ENCODE assay signal across 1 cellular context in the genomic region with DNA sequence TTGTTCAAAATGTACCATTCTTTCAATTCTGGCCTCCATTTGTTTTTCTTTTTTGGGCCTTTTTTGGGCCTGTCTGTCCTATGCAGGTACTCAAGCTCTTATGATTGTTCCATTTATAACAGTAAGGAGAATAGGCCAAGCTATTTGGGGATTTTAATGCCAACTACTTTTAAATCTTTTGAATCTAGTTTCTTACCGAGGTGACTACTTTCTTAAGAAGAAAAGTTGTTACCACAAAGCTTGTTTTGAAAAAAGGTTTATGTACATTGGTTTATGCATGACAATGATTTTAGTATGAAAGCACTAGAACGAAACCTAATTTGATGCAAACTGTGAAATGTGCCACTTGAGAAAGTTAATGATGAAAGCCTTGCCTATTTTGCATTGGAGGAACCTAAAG.
TF ChIP-seq lines count a peak whose summit lies in the region.

No MANE protein-coding gene starts in this region.

TF ChIP-seq in H1, 55 proteins besides CTCF, POLR2A, EP300 and RAD21:
- TF ChIP-seq TBP (IDR thresholded peaks at IDR 0.05; ENCODE audit: low read depth, low read length), result no peak
- TF ChIP-seq, protein P1, sequence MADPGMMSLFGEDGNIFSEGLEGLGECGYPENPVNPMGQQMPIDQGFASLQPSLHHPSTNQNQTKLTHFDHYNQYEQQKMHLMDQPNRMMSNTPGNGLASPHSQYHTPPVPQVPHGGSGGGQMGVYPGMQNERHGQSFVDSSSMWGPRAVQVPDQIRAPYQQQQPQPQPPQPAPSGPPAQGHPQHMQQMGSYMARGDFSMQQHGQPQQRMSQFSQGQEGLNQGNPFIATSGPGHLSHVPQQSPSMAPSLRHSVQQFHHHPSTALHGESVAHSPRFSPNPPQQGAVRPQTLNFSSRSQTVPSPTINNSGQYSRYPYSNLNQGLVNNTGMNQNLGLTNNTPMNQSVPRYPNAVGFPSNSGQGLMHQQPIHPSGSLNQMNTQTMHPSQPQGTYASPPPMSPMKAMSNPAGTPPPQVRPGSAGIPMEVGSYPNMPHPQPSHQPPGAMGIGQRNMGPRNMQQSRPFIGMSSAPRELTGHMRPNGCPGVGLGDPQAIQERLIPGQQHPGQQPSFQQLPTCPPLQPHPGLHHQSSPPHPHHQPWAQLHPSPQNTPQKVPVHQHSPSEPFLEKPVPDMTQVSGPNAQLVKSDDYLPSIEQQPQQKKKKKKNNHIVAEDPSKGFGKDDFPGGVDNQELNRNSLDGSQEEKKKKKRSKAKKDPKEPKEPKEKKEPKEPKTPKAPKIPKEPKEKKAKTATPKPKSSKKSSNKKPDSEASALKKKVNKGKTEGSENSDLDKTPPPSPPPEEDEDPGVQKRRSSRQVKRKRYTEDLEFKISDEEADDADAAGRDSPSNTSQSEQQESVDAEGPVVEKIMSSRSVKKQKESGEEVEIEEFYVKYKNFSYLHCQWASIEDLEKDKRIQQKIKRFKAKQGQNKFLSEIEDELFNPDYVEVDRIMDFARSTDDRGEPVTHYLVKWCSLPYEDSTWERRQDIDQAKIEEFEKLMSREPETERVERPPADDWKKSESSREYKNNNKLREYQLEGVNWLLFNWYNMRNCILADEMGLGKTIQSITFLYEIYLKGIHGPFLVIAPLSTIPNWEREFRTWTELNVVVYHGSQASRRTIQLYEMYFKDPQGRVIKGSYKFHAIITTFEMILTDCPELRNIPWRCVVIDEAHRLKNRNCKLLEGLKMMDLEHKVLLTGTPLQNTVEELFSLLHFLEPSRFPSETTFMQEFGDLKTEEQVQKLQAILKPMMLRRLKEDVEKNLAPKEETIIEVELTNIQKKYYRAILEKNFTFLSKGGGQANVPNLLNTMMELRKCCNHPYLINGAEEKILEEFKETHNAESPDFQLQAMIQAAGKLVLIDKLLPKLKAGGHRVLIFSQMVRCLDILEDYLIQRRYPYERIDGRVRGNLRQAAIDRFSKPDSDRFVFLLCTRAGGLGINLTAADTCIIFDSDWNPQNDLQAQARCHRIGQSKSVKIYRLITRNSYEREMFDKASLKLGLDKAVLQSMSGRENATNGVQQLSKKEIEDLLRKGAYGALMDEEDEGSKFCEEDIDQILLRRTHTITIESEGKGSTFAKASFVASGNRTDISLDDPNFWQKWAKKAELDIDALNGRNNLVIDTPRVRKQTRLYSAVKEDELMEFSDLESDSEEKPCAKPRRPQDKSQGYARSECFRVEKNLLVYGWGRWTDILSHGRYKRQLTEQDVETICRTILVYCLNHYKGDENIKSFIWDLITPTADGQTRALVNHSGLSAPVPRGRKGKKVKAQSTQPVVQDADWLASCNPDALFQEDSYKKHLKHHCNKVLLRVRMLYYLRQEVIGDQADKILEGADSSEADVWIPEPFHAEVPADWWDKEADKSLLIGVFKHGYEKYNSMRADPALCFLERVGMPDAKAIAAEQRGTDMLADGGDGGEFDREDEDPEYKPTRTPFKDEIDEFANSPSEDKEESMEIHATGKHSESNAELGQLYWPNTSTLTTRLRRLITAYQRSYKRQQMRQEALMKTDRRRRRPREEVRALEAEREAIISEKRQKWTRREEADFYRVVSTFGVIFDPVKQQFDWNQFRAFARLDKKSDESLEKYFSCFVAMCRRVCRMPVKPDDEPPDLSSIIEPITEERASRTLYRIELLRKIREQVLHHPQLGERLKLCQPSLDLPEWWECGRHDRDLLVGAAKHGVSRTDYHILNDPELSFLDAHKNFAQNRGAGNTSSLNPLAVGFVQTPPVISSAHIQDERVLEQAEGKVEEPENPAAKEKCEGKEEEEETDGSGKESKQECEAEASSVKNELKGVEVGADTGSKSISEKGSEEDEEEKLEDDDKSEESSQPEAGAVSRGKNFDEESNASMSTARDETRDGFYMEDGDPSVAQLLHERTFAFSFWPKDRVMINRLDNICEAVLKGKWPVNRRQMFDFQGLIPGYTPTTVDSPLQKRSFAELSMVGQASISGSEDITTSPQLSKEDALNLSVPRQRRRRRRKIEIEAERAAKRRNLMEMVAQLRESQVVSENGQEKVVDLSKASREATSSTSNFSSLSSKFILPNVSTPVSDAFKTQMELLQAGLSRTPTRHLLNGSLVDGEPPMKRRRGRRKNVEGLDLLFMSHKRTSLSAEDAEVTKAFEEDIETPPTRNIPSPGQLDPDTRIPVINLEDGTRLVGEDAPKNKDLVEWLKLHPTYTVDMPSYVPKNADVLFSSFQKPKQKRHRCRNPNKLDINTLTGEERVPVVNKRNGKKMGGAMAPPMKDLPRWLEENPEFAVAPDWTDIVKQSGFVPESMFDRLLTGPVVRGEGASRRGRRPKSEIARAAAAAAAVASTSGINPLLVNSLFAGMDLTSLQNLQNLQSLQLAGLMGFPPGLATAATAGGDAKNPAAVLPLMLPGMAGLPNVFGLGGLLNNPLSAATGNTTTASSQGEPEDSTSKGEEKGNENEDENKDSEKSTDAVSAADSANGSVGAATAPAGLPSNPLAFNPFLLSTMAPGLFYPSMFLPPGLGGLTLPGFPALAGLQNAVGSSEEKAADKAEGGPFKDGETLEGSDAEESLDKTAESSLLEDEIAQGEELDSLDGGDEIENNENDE (IDR thresholded peaks at IDR 0.05; ENCODE audit: insufficient replicate concordance, low read length), result no peak
- TF ChIP-seq, protein P2, sequence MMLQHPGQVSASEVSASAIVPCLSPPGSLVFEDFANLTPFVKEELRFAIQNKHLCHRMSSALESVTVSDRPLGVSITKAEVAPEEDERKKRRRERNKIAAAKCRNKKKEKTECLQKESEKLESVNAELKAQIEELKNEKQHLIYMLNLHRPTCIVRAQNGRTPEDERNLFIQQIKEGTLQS (IDR thresholded peaks at IDR 0.05; ENCODE audit: insufficient read depth, low read depth, low read length), result no peak
- TF ChIP-seq CBX5 (IDR thresholded peaks at IDR 0.05; ENCODE audit: low read depth, low read length), result no peak
- no peak for TF ChIP-seq YY1 (IDR thresholded peaks at IDR 0.05; ENCODE audit: low read depth, low read length)
- TF ChIP-seq HDAC2 (IDR thresholded peaks at IDR 0.05; ENCODE audit: borderline replicate concordance in 1 of 2, low read depth in 2 of 2, low read length in 2 of 2), result no peak
- TF ChIP-seq TCF12 (IDR thresholded peaks at IDR 0.05; ENCODE audit: low read depth, low read length), result no peak
- TF ChIP-seq POLR2AphosphoS5 (IDR thresholded peaks at IDR 0.05; ENCODE audit: low read depth, low read length), result no peak
- TF ChIP-seq TEAD4 (IDR thresholded peaks at IDR 0.05; ENCODE audit: low read depth, low read length), result no peak
- no peak for TF ChIP-seq RFX5 (IDR thresholded peaks at IDR 0.05; ENCODE audit: borderline replicate concordance, low read depth, low read length)
- TF ChIP-seq, protein P3, sequence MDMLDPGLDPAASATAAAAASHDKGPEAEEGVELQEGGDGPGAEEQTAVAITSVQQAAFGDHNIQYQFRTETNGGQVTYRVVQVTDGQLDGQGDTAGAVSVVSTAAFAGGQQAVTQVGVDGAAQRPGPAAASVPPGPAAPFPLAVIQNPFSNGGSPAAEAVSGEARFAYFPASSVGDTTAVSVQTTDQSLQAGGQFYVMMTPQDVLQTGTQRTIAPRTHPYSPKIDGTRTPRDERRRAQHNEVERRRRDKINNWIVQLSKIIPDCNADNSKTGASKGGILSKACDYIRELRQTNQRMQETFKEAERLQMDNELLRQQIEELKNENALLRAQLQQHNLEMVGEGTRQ (IDR thresholded peaks at IDR 0.05; ENCODE audit: low read length), result no peak
- TF ChIP-seq CREB1 (IDR thresholded peaks at IDR 0.05), result no peak
- TF ChIP-seq CTBP2 (IDR thresholded peaks at IDR 0.05; ENCODE audit: borderline replicate concordance, insufficient read depth, insufficient read length, low read length), result no peak
- no peak for TF ChIP-seq CHD1 (IDR thresholded peaks at IDR 0.05; ENCODE audit: low read depth, low read length)
- TF ChIP-seq FOSL1 (IDR thresholded peaks at IDR 0.05; ENCODE audit: insufficient read depth, low read depth, low read length), result no peak
